8 cellular contexts compared by ENCODE assay signal in the genomic region with DNA sequence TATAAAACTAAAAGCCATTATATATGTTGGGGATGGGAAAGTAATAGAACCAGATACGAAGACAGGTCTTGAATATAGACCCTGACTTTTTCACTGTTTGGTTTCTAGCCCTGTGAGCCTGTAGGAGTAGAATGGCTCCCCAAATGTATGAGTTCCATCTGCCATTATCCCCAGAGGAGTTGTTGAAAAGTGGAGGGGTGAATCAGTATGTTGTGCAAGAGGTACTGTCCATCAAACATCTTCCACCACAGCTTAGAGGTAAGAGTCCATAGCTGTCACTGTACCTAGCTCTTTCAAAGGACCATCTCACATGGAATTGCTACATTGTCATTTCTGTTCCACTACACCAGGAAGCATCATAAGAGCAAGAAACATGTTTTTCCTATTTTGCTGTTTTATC. TPM values are rescaled to one million over a fixed set of nuclear protein-coding genes. Genes with fewer than 3 reads are reported as not detected.
DNase-seq lines count a peak whose midpoint lies in the region; ATAC-seq, FAIRE-seq and TF ChIP-seq lines count a peak whose summit lies in the region.

No MANE protein-coding gene starts in this region.

- ATAC-seq in activated CD8-positive, alpha-beta T cell treated with anti-CD3 and anti-CD28 coated beads for 36 hours = no peak
- ATAC-seq in GM21786 (IDR thresholded peaks at IDR 0.05; ENCODE audit: unreplicated experiment) = no peak

- peak overlapping the region; percentile 99 for H3K27ac Mint-ChIP-seq in activated CD8-positive, alpha-beta T cell treated with anti-CD3 and anti-CD28 coated beads for 36 hours

- CTCF ChIA-PET in activated CD8-positive, alpha-beta T cell treated with anti-CD3 and anti-CD28 coated beads for 36 hours (lab: Charles Lee) = interaction anchor here (0.7 to 1.8 kb wide), 10 partner anchors 16 to 72 kb away, joined by 3 to 10 read pairs (median 4); no protein-coding TSS in a partner anchor

- H3K4me2 ChIP-seq in keratinocyte (ENCODE audit: control insufficient read depth, extremely low read depth, insufficient read depth, low read depth, low read length) = peak overlapping the region; percentile 99

- H3K27ac ChIP-seq in ACC112 (ENCODE audit: low read depth, low read length) = peak overlapping the region; percentile 97
- no peak overlapping the region for H3K27ac ChIP-seq in keratinocyte (ENCODE audit: control insufficient read depth, insufficient read depth, low read length)

- H3K79me2 ChIP-seq in ACC112 (ENCODE audit: control insufficient read depth, insufficient read depth, low read length, unreplicated experiment) (peaks cover 54% of the 10 kb centered on the region), keratinocyte (ENCODE audit: control insufficient read depth, insufficient read depth, low read length) (peaks cover 45% of the 10 kb centered on the region)

- H3K9me3 ChIP-seq in keratinocyte (ENCODE audit: control insufficient read depth, low read depth, low read length) = no peaks in the 10 kb centered on the region

- H3K36me3 ChIP-seq in ACC112 (ENCODE audit: insufficient read depth, low read length) (peaks cover 24% of the 10 kb centered on the region), keratinocyte (ENCODE audit: control insufficient read depth in 2 of 2, extremely low read depth in 1 of 2, insufficient read depth in 2 of 2, low read length in 2 of 2) (peaks cover 6 to 16% of the 10 kb centered on the region in 2 experiments)

- FAIRE-seq in keratinocyte (lab: Jason Lieb, UNC) = no peak

- H4K20me1 ChIP-seq in keratinocyte (ENCODE audit: control insufficient read depth, extremely low read depth, insufficient read depth, low read length) = no peaks in the 10 kb centered on the region

- H3K9ac ChIP-seq in keratinocyte (ENCODE audit: control insufficient read depth, extremely low read depth, insufficient read depth, low read length) = no peak overlapping the region

- H3K9me1 ChIP-seq in keratinocyte (ENCODE audit: control insufficient read depth, extremely low read depth, insufficient read depth, low read length) = no peaks in the 10 kb centered on the region

- H3K4me1 ChIP-seq in ACC112 (ENCODE audit: control insufficient read depth, insufficient read depth, low read length, unreplicated experiment) = peaks cover 20% of the 10 kb centered on the region
- peaks cover 23% of the 10 kb centered on the region for H3K4me1 ChIP-seq in keratinocyte (ENCODE audit: control insufficient read depth, extremely low read depth, insufficient read depth, low read length)

- peak overlapping the region; percentile 95 for H3K4me3 ChIP-seq in ACC112 (ENCODE audit: low read depth, low read length)
- peak overlapping the region in 2 of 3 experiments; percentile 95 to 99 for H3K4me3 ChIP-seq in keratinocyte (ENCODE audit: control insufficient read depth in 2 of 3, extremely low read depth in 1 of 3, insufficient read depth in 2 of 3, low read depth in 1 of 3, low read length in 3 of 3)

- POLR2A ChIA-PET in activated CD8-positive, alpha-beta T cell treated with anti-CD3 and anti-CD28 coated beads for 36 hours (lab: Charles Lee) = interaction anchor here (0.7 to 4.1 kb wide), 11 partner anchors 9 to 52 kb away, joined by 3 to 21 read pairs (median 4); a partner anchor contains a TSS

- H3K4me3 Mint-ChIP-seq in activated CD8-positive, alpha-beta T cell treated with anti-CD3 and anti-CD28 coated beads for 36 hours = peak overlapping the region; percentile 99

- peaks cover 31% of the 10 kb centered on the region for H3K4me1 Mint-ChIP-seq in activated CD8-positive, alpha-beta T cell treated with anti-CD3 and anti-CD28 coated beads for 36 hours (ENCODE audit: low read depth)

- H2AFZ ChIP-seq in ACC112 (ENCODE audit: low read length, unreplicated experiment) = no peak overlapping the region
- H2AFZ ChIP-seq in keratinocyte (ENCODE audit: control insufficient read depth, low read length) = no peak overlapping the region

- no peaks in the 10 kb centered on the region for H3K27me3 Mint-ChIP-seq in activated CD8-positive, alpha-beta T cell treated with anti-CD3 and anti-CD28 coated beads for 36 hours

- no peaks in the 10 kb centered on the region for H3K27me3 ChIP-seq in ACC112 (ENCODE audit: insufficient read depth, low read length)
- no peaks in the 10 kb centered on the region for H3K27me3 ChIP-seq in keratinocyte (ENCODE audit: control insufficient read depth, extremely low read depth, insufficient read depth, low read length)

- H3K9me3 Mint-ChIP-seq in activated CD8-positive, alpha-beta T cell treated with anti-CD3 and anti-CD28 coated beads for 36 hours = no peaks in the 10 kb centered on the region

- intact Hi-C loops in activated CD8-positive, alpha-beta T cell treated with anti-CD3 and anti-CD28 coated beads for 36 hours (cut with micrococcal nuclease) = loop anchor here (5.0 kb wide), 1 partner anchor 37 kb away; a partner anchor contains a TSS

- peaks cover 55% of the 10 kb centered on the region for H3K36me3 Mint-ChIP-seq in activated CD8-positive, alpha-beta T cell treated with anti-CD3 and anti-CD28 coated beads for 36 hours (ENCODE audit: low read depth)

- no peak for TF ChIP-seq CTCF in activated CD8-positive, alpha-beta T cell treated with anti-CD3 and anti-CD28 coated beads for 36 hours (IDR thresholded peaks at IDR 0.05)
- TF ChIP-seq CTCF in keratinocyte (optimal IDR thresholded peaks at IDR 0.05 in 1 of 3, IDR thresholded peaks at IDR 0.05 in 1 of 3, conservative IDR thresholded peaks at IDR 0.05 in 1 of 3; ENCODE audit: extremely low read depth in 1 of 3, insufficient read depth in 2 of 3, low read length in 3 of 3) = no peak

- DNase-seq in HCEC 1CT (peak; percentile 19), keratinocyte (ENCODE audit: low read depth, low spot score) (no peak), activated gamma-delta T cell treated with Interleukin-2 at 50 U/mL for 16 hours (no peak), globus pallidus (ENCODE audit: low spot score) (no peak), cerebellar cortex (ENCODE audit: low spot score) (no peak)
- DNase-seq in activated CD8-positive, alpha-beta T cell treated with anti-CD3 and anti-CD28 coated beads for 36 hours = no peak

- dilution Hi-C loops in keratinocyte (cut with MboI; ENCODE audit: extremely low pct_ligation_motif_present, low sequenced_read_pairs) = no loop called here

RNA-seq across cellular contexts. Expression of a gene that starts 1.1 kb away (rescaled TPM):
- total RNA-seq in activated CD8-positive, alpha-beta T cell treated with anti-CD3 and anti-CD28 coated beads for 36 hours = 100 to 1,000 TPM; 195 to 196 TPM
- 12.3 to 34.6 TPM (median 33.7 TPM) in 3 replicates for polyA plus RNA-seq in keratinocyte
- polyA plus RNA-seq in keratinocyte (2011; ENCODE audit: low read depth) = 10.5 TPM
- polyA plus RNA-seq in keratinocyte (2011; cell fraction: cytosol; rRNA removed) = 12.0 and 14.9 TPM in 2 replicates
- 17.8 and 18.1 TPM in 2 replicates for polyA plus RNA-seq in keratinocyte (2011; cell fraction: nucleus; rRNA removed)
- polyA plus RNA-seq in keratinocyte (2012; ENCODE audit: low replicate concordance) = 6.2 and 29.3 TPM in 2 replicates
- 18.2 to 60.7 TPM (median 52.1 TPM) in 3 replicates for polyA minus RNA-seq in keratinocyte
- 25.1 TPM for polyA minus RNA-seq in keratinocyte (2011; cell fraction: cytosol; rRNA and poly(A)+ RNA removed)
- polyA minus RNA-seq in keratinocyte (2011; cell fraction: nucleus; rRNA and poly(A)+ RNA removed) = 17.0 and 26.1 TPM in 2 replicates

RNA-seq across cellular contexts. Expression of a gene that starts 1.9 kb away (rescaled TPM):
- 100 to 1,000 TPM; 230 to 254 TPM for total RNA-seq in activated CD8-positive, alpha-beta T cell treated with anti-CD3 and anti-CD28 coated beads for 36 hours
- polyA plus RNA-seq in keratinocyte = 76.5 to 184 TPM (median 130 TPM) in 3 replicates
- polyA plus RNA-seq in keratinocyte (2011; ENCODE audit: low read depth) = 76.9 TPM
- polyA plus RNA-seq in keratinocyte (2011; cell fraction: cytosol; rRNA removed) = 155 and 198 TPM in 2 replicates
- 60.2 and 69.9 TPM in 2 replicates for polyA plus RNA-seq in keratinocyte (2011; cell fraction: nucleus; rRNA removed)
- polyA plus RNA-seq in keratinocyte (2012; ENCODE audit: low replicate concordance) = 163 and 213 TPM in 2 replicates
- 8.3 to 26.0 TPM (median 23.7 TPM) in 3 replicates for polyA minus RNA-seq in keratinocyte
- polyA minus RNA-seq in keratinocyte (2011; cell fraction: cytosol; rRNA and poly(A)+ RNA removed) = 31.7 TPM
- polyA minus RNA-seq in keratinocyte (2011; cell fraction: nucleus; rRNA and poly(A)+ RNA removed) = 7.3 and 7.8 TPM in 2 replicates

RNA-seq across cellular contexts. Expression of a gene that starts 24.5 kb away (rescaled TPM):
- total RNA-seq in activated CD8-positive, alpha-beta T cell treated with anti-CD3 and anti-CD28 coated beads for 36 hours = 10 to 100 TPM; 50.0 to 51.2 TPM
- polyA plus RNA-seq in keratinocyte = 5.3 to 7.8 TPM (median 6.7 TPM) in 3 replicates
- 0.42 TPM for polyA plus RNA-seq in keratinocyte (2011; ENCODE audit: low read depth)
- 5.4 and 8.0 TPM in 2 replicates for polyA plus RNA-seq in keratinocyte (2011; cell fraction: cytosol; rRNA removed)
- 22.3 and 24.4 TPM in 2 replicates for polyA plus RNA-seq in keratinocyte (2011; cell fraction: nucleus; rRNA removed)
- 2.3 and 3.8 TPM in 2 replicates for polyA plus RNA-seq in keratinocyte (2012; ENCODE audit: low replicate concordance)
- 4.9 to 6.2 TPM (median 5.9 TPM) in 3 replicates for polyA minus RNA-seq in keratinocyte
- 0.58 TPM for polyA minus RNA-seq in keratinocyte (2011; cell fraction: cytosol; rRNA and poly(A)+ RNA removed)
- polyA minus RNA-seq in keratinocyte (2011; cell fraction: nucleus; rRNA and poly(A)+ RNA removed) = 3.0 and 7.9 TPM in 2 replicates

RNA-seq across cellular contexts. Expression of a gene that starts 39.3 kb away (rescaled TPM):
- 1,000 to 10,000 TPM; 9,109 to 9,234 TPM for total RNA-seq in activated CD8-positive, alpha-beta T cell treated with anti-CD3 and anti-CD28 coated beads for 36 hours
- 8,390 to 11,361 TPM (median 8,495 TPM) in 3 replicates for polyA plus RNA-seq in keratinocyte
- polyA plus RNA-seq in keratinocyte (2011; ENCODE audit: low read depth) = 464 TPM
- polyA plus RNA-seq in keratinocyte (2011; cell fraction: cytosol; rRNA removed) = 9,909 and 15,796 TPM in 2 replicates
- polyA plus RNA-seq in keratinocyte (2011; cell fraction: nucleus; rRNA removed) = 2,407 and 3,190 TPM in 2 replicates
- polyA plus RNA-seq in keratinocyte (2012; ENCODE audit: low replicate concordance) = 2,657 and 5,888 TPM in 2 replicates
- polyA minus RNA-seq in keratinocyte = 9,189 to 16,538 TPM (median 11,739 TPM) in 3 replicates
- polyA minus RNA-seq in keratinocyte (2011; cell fraction: cytosol; rRNA and poly(A)+ RNA removed) = 9,400 TPM
- polyA minus RNA-seq in keratinocyte (2011; cell fraction: nucleus; rRNA and poly(A)+ RNA removed) = 1,390 and 1,424 TPM in 2 replicates

RNA-seq across cellular contexts. Expression of a gene that starts 43.1 kb away (rescaled TPM):
- total RNA-seq in activated CD8-positive, alpha-beta T cell treated with anti-CD3 and anti-CD28 coated beads for 36 hours = 10 to 100 TPM; 23.3 to 28.0 TPM
- polyA plus RNA-seq in keratinocyte = 4.2 to 6.0 TPM (median 4.8 TPM) in 3 replicates
- 7.0 TPM for polyA plus RNA-seq in keratinocyte (2011; ENCODE audit: low read depth)
- polyA plus RNA-seq in keratinocyte (2011; cell fraction: cytosol; rRNA removed) = 2.5 and 3.5 TPM in 2 replicates
- 6.4 and 9.5 TPM in 2 replicates for polyA plus RNA-seq in keratinocyte (2011; cell fraction: nucleus; rRNA removed)
- polyA plus RNA-seq in keratinocyte (2012; ENCODE audit: low replicate concordance) = 2.2 and 5.2 TPM in 2 replicates
- 3.1 to 6.7 TPM (median 6.0 TPM) in 3 replicates for polyA minus RNA-seq in keratinocyte
- polyA minus RNA-seq in keratinocyte (2011; cell fraction: cytosol; rRNA and poly(A)+ RNA removed) = 2.5 TPM
- 4.0 and 5.6 TPM in 2 replicates for polyA minus RNA-seq in keratinocyte (2011; cell fraction: nucleus; rRNA and poly(A)+ RNA removed)
